In the genomic region with DNA sequence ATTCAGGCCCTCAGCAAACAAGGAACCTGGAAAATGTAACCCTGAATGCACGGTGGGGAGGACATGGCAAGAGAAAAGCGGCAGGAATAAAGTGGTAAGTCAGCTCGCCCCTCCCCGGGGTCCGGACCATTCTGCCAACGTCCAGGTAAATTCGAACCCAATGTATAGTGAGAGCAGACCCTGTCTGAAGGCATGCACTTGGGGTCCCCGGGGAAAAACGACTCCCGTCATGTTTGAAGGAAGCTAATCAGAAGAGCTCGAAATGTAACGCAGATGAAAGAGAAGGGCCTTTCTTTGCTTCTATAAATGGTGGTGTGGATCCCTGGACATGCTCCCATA, we compare ENCODE assay signal across 13 cellular contexts. TPM values are rescaled to one million over a fixed set of nuclear protein-coding genes. Genes with fewer than 3 reads are reported as not detected.
DNase-seq lines count a peak whose midpoint lies in the region; ATAC-seq and TF ChIP-seq lines count a peak whose summit lies in the region.
"Had no signal": no experiment of that assay in that cellular context is flagged by ENCODE, and none has a peak within 500 bp of the region (broad histone marks: within the 10 kb centered on the region; RNA-seq: fewer than 3 reads in every experiment).

No MANE protein-coding gene starts in this region.

- intact Hi-C loops in colonic mucosa (cut with DNase I) (loop anchor here (10.0 kb wide), 1 partner anchor 148 kb away; no protein-coding TSS in a partner anchor), stomach (cut with DNase I; ENCODE audit: low total_unique reads) (no loop called here)

- no peak overlapping the region for H3K4me3 Mint-ChIP-seq in H9
- no peak overlapping the region for H3K4me3 Mint-ChIP-seq in activated naive CD8-positive, alpha-beta T cell treated with anti-CD3 and anti-CD28 coated beads for 36 hours
- H3K4me3 Mint-ChIP-seq: activated CD4-positive, alpha-beta memory T cell treated with anti-CD3 and anti-CD28 coated beads for 36 hours had no signal

- peaks cover 0 to 4% (median 0%) of the 10 kb centered on the region in 3 experiments; a peak in 1 of 7 replicates for H3K36me3 Mint-ChIP-seq in H9 (ENCODE audit: insufficient read depth in 1 of 3, low read depth in 3 of 3)
- H3K36me3 Mint-ChIP-seq in activated naive CD8-positive, alpha-beta T cell treated with anti-CD3 and anti-CD28 coated beads for 36 hours = peaks cover 5% of the 10 kb centered on the region
- H3K36me3 Mint-ChIP-seq: activated CD4-positive, alpha-beta memory T cell treated with anti-CD3 and anti-CD28 coated beads for 36 hours had no signal

- no peaks in the 10 kb centered on the region for H3K36me3 ChIP-seq in colonic mucosa
- no peaks in the 10 kb centered on the region for H3K36me3 ChIP-seq in stomach

- no peak overlapping the region for H3K23ac ChIP-seq in H9 (ENCODE audit: insufficient read length, low read depth, low read length)

- peaks cover 17 to 19% of the 10 kb centered on the region in 2 experiments for H3K4me1 Mint-ChIP-seq in H9
- H3K4me1 Mint-ChIP-seq in activated naive CD8-positive, alpha-beta T cell treated with anti-CD3 and anti-CD28 coated beads for 36 hours = peaks cover 15% of the 10 kb centered on the region

- no peak overlapping the region for H2BK20ac ChIP-seq in H9 (ENCODE audit: low read depth, low read length, poor library complexity, severe bottlenecking)

- no peak for TF ChIP-seq CTCF in H9 (conservative IDR thresholded peaks at IDR 0.05)
- TF ChIP-seq CTCF in colonic mucosa (IDR thresholded peaks at IDR 0.05) = no peak
- no peak for TF ChIP-seq CTCF in stomach (IDR thresholded peaks at IDR 0.05)

- H3K14ac ChIP-seq in H9 (ENCODE audit: insufficient read depth, low read length) = no peak overlapping the region

- no peaks in the 10 kb centered on the region for H3K9me3 ChIP-seq in H9 (ENCODE audit: control insufficient read depth, low read depth, low read length)
- H3K9me3 ChIP-seq in colonic mucosa = no peaks in the 10 kb centered on the region
- no peaks in the 10 kb centered on the region for H3K9me3 ChIP-seq in stomach

- no peak overlapping the region for H2BK5ac ChIP-seq in H9 (ENCODE audit: insufficient read length, low read length)

- no peak overlapping the region for H2BK120ac ChIP-seq in H9 (ENCODE audit: low read depth, low read length, poor library complexity, severe bottlenecking)

- no peak for DNase-seq in H9
- DNase-seq in colonic mucosa = no peak
- peak; percentile 59 for DNase-seq in mesenteric fat pad (ENCODE audit: low spot score)
- no peak for DNase-seq in stomach
- DNase-seq in activated naive CD8-positive, alpha-beta T cell treated with anti-CD3 and anti-CD28 coated beads for 36 hours = no peak
- no peak for DNase-seq in SW480 (ENCODE audit: low spot score)
- DNase-seq in GOT3 (lab: John Stamatoyannopoulos, UW) = no peak
- DNase-seq: activated CD4-positive, alpha-beta memory T cell treated with anti-CD3 and anti-CD28 coated beads for 36 hours; NCI-H2029; NCI-H524; occipital lobe; OCI-M1 had no signal

- no peak overlapping the region for H2BK15ac ChIP-seq in H9 (ENCODE audit: low read depth, low read length)

- no peak overlapping the region for H3K9ac ChIP-seq in H9 (ENCODE audit: extremely low read depth, insufficient read length, low read length)
- H3K9ac ChIP-seq in colonic mucosa (ENCODE audit: low read depth in 2 of 2, low read length in 2 of 2) = peak overlapping the region; percentile 15 to 35

- no peak overlapping the region for H4K8ac ChIP-seq in H9 (replicated peaks; ENCODE audit: insufficient read length, low read depth, low read length)

- H4K5ac ChIP-seq in H9 (ENCODE audit: insufficient read length, low read depth, low read length) = no peak overlapping the region

- H3K4ac ChIP-seq in H9 (ENCODE audit: low read depth, low read length) = no peak overlapping the region

- H4K91ac ChIP-seq in H9 (ENCODE audit: insufficient read length, low read depth, low read length) = no peak overlapping the region

- no peak overlapping the region for H3K4me2 ChIP-seq in H9 (ENCODE audit: insufficient read depth, insufficient read length, low read length)

- H3K27me3 Mint-ChIP-seq in H9 (ENCODE audit: low read depth) = no peaks in the 10 kb centered on the region
- H3K27me3 Mint-ChIP-seq in activated naive CD8-positive, alpha-beta T cell treated with anti-CD3 and anti-CD28 coated beads for 36 hours = no peaks in the 10 kb centered on the region
- H3K27me3 Mint-ChIP-seq: activated CD4-positive, alpha-beta memory T cell treated with anti-CD3 and anti-CD28 coated beads for 36 hours had no signal

- H3K4me1 ChIP-seq in H9 (ENCODE audit: insufficient read depth, low read length) = peaks cover 6% of the 10 kb centered on the region; the same call in 1 of the 2 replicates
- H3K4me1 ChIP-seq in colonic mucosa = peaks cover 9% of the 10 kb centered on the region
- H3K4me1 ChIP-seq in stomach = peaks cover 73 to 89% (median 81%) of the 10 kb centered on the region in 4 donors

- no peak overlapping the region for H2AK5ac ChIP-seq in H9 (ENCODE audit: insufficient read length, low read length)

- no peaks in the 10 kb centered on the region for H4K20me1 ChIP-seq in H9 (ENCODE audit: control insufficient read depth, insufficient read depth, insufficient read length)

- no peak for ATAC-seq in GM21367 (IDR thresholded peaks at IDR 0.05; ENCODE audit: unreplicated experiment)

- H3K79me2 ChIP-seq in H9 (ENCODE audit: insufficient read depth, low read length) = no peaks in the 10 kb centered on the region

- no peak overlapping the region for H3K18ac ChIP-seq in H9 (ENCODE audit: insufficient read length, low read depth, low read length)

- H3K79me1 ChIP-seq in H9 (ENCODE audit: insufficient read depth, low read depth, low read length, poor library complexity, severe bottlenecking) = no peaks in the 10 kb centered on the region

- H3T11ph ChIP-seq in H9 (ENCODE audit: low read length) = no peak overlapping the region

- no peaks in the 10 kb centered on the region for H3K9me3 Mint-ChIP-seq in H9
- no peaks in the 10 kb centered on the region for H3K9me3 Mint-ChIP-seq in activated naive CD8-positive, alpha-beta T cell treated with anti-CD3 and anti-CD28 coated beads for 36 hours
- H3K9me3 Mint-ChIP-seq: activated CD4-positive, alpha-beta memory T cell treated with anti-CD3 and anti-CD28 coated beads for 36 hours had no signal

- H3K27me3 ChIP-seq in H9 (ENCODE audit: insufficient read depth, low read length) (no peaks in the 10 kb centered on the region), colonic mucosa (no peaks in the 10 kb centered on the region), stomach (no peaks in the 10 kb centered on the region)

- no peak overlapping the region for H3K56ac ChIP-seq in H9 (ENCODE audit: insufficient read length, low read depth, low read length)

- H2BK12ac ChIP-seq in H9 (ENCODE audit: insufficient read length, low read depth, low read length) = no peak overlapping the region

- H2AFZ ChIP-seq in H9 (ENCODE audit: low read length) = no peak overlapping the region

- no peak for TF ChIP-seq EP300 in stomach (IDR thresholded peaks at IDR 0.05)

- H3K27ac ChIP-seq in H9 (ENCODE audit: insufficient read length, low read depth, low read length) (no peak overlapping the region), colonic mucosa (no peak overlapping the region), stomach (peak overlapping the region; percentile 56 to 95 (median 93))

- H3K4me3 ChIP-seq in colonic mucosa (no peak overlapping the region), stomach (peak overlapping the region in 3 of 4 donors; percentile 11 to 26 (median 21))

- 0 out of 7 replicates have a peak overlapping the region, but pooled peaks of 2 of the 3 experiments have one; percentile 11 to 20 for H3K27ac Mint-ChIP-seq in H9
- no peak overlapping the region for H3K27ac Mint-ChIP-seq in activated naive CD8-positive, alpha-beta T cell treated with anti-CD3 and anti-CD28 coated beads for 36 hours
- H3K27ac Mint-ChIP-seq: activated CD4-positive, alpha-beta memory T cell treated with anti-CD3 and anti-CD28 coated beads for 36 hours had no signal

- WGBS in H9 (ENCODE audit: extremely low coverage, insufficient read length, low lambda C conversion rate) = no CpG with 5 or more reads among the region's 12 CpGs
- 30 to 44% (median 32%) methylated on average over 12 of the region's 12 CpGs for WGBS in stomach, 5 donors

- TF ChIP-seq POLR2A in stomach (IDR thresholded peaks at IDR 0.05) = no peak

- no peaks in the 10 kb centered on the region for H3K23me2 ChIP-seq in H9 (ENCODE audit: insufficient read length, low read depth, low read length, poor library complexity, severe bottlenecking)

RNA-seq across cellular contexts. Expression of a gene that starts 0.2 kb away (rescaled TPM):
- total RNA-seq in H9 (2021) (14.2 and 17.3 TPM in 2 replicates), colonic mucosa (10 to 100 TPM; 21.3 to 32.8 TPM), mesenteric fat pad (1,896 TPM), stomach (1,000 to 10,000 TPM in 1 of 5 donors, 100 to 1,000 TPM in 1, 10 to 100 TPM in 3; 47.2 to 2,520 (median 84.1) TPM)
- polyA plus RNA-seq in stomach = 10 to 100 TPM in 2 of 3 donors, 1 to 10 TPM in 1; 6.1 to 15.0 (median 11.9) TPM
- 1 to 10 TPM; 7.8 to 8.8 TPM for total RNA-seq in activated naive CD8-positive, alpha-beta T cell treated with anti-CD3 and anti-CD28 coated beads for 36 hours

RNA-seq across cellular contexts. Expression of a gene that starts 19.2 kb away (rescaled TPM):
- total RNA-seq in H9 (2021) (188 and 195 TPM in 2 replicates), colonic mucosa (10 to 100 TPM; 48.7 to 68.3 TPM), mesenteric fat pad (46.3 TPM), stomach (10 to 100 TPM; 13.8 to 27.2 (median 16.9) TPM)
- 10 to 100 TPM; 18.4 to 20.6 (median 18.8) TPM for polyA plus RNA-seq in stomach
- 10 to 100 TPM; 90.2 to 99.1 TPM for total RNA-seq in activated naive CD8-positive, alpha-beta T cell treated with anti-CD3 and anti-CD28 coated beads for 36 hours

RNA-seq across cellular contexts. Expression of a gene that starts 23.3 kb away (rescaled TPM):
- total RNA-seq in H9 (2021) (23.7 and 24.4 TPM in 2 replicates), colonic mucosa (1 to 10 TPM; 5.0 to 8.9 TPM), mesenteric fat pad (18.6 TPM), stomach (10 to 100 TPM in 4 of 5 donors, not detected in 1; 12.3 to 28.1 (median 22.0) TPM)
- 10 to 100 TPM; 17.0 to 33.3 (median 22.3) TPM for polyA plus RNA-seq in stomach
- total RNA-seq in activated naive CD8-positive, alpha-beta T cell treated with anti-CD3 and anti-CD28 coated beads for 36 hours = 10 to 100 TPM; 43.8 to 46.3 TPM

Comparison
In these comparisons a context has a peak if more than half of its experiments do, and no peak if none do; other contexts are left out.
1. H3K27ac ChIP-seq: peak in stomach (5 of 5); none in H9 (single experiment) and colonic mucosa (single experiment).